In the genomic region with DNA sequence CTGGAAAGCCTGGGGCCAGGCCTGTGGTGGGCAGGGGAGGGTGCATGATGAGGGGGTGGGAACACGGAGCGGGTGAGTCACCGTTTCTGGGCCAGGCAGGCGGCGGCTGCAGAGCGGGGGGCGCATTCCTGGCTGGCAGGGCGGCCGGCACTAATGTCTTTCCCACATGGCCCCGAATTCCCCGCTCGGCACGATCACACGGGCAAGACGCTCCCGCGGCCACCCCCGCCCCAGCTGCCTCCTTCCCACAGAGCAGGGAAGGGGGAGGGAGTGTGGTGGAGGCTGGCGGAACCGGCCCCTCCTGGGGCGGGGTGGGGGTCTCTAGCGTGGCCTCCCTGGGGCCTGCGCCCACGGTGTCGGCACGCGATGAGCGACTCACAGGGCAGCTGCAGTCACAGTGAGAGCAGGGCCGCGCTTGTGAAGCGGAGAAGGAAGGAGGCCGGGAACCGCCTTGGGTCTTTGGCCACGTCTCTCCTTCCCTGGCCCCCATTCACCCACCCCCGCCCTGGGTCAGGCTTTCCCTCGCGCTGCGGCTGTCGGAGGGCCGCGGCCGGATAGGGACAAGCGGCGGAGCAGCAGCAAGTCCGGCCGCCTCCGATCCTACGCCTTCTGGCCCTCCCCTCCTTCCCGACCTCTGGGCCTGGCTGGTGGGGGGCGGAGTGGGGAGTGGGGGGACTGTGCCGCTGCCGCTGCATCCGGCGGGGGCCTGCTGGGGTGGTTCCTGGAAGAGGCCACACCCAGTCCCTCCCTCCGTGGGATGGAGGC, we compare ENCODE assay signal across 8 cellular contexts. TPM values are rescaled to one million over a fixed set of nuclear protein-coding genes. Genes with fewer than 3 reads are reported as not detected.
DNase-seq lines count a peak whose midpoint lies in the region; ATAC-seq lines count a peak whose summit lies in the region.

No MANE protein-coding gene starts in this region.

- H3K4me3 Mint-ChIP-seq in activated CD4-positive, alpha-beta T cell treated with anti-CD3 and anti-CD28 coated beads for 36 hours = no peak overlapping the region

- H3K4me1 ChIP-seq in SJSA1 (replicated peaks) = peaks cover 53% of the 10 kb centered on the region

- H3K4me1 Mint-ChIP-seq in activated CD4-positive, alpha-beta T cell treated with anti-CD3 and anti-CD28 coated beads for 36 hours = peaks cover 15% of the 10 kb centered on the region

- H3K9me3 ChIP-seq in SJSA1 (replicated peaks) = no peaks in the 10 kb centered on the region

- no peaks in the 10 kb centered on the region for H3K36me3 Mint-ChIP-seq in activated CD4-positive, alpha-beta T cell treated with anti-CD3 and anti-CD28 coated beads for 36 hours (ENCODE audit: low read depth)

- DNase-seq in activated CD4-positive, alpha-beta T cell treated with anti-CD3 and anti-CD28 coated beads for 36 hours = peak; percentile 52
- DNase-seq in activated CD4-positive, alpha-beta T cell treated with anti-CD3 and anti-CD28 coated beads for 1 hour = no peak
- DNase-seq in SJSA1 (ENCODE audit: low read depth in 1 of 2, low spot score in 2 of 2) (peak; percentile 97 to 99), cerebellum (ENCODE audit: low spot score) (peak; percentile 73), SHP77 (lab: John Stamatoyannopoulos, UW) (no peak)
- DNase-seq in stimulated activated CD8-positive, alpha-beta memory T cell treated with anti-CD3 and anti-CD28 coated beads, Interleukin-4, amount 100 ng/mL, for 48 hours = peak; percentile 40

- ATAC-seq in activated CD4-positive, alpha-beta T cell treated with anti-CD3 and anti-CD28 coated beads for 36 hours = peak; percentile 47
- no peak for ATAC-seq in HG03135 (IDR thresholded peaks at IDR 0.05; ENCODE audit: unreplicated experiment)

- H3K27ac ChIP-seq in SJSA1 (peak overlapping the region; percentile 99), layer of hippocampus (ENCODE audit: low read depth, low read length) (peak overlapping the region; percentile 81)

- no peaks in the 10 kb centered on the region for H3K9me3 Mint-ChIP-seq in activated CD4-positive, alpha-beta T cell treated with anti-CD3 and anti-CD28 coated beads for 36 hours (ENCODE audit: low read depth)

- POLR2A ChIA-PET in activated CD4-positive, alpha-beta T cell treated with anti-CD3 and anti-CD28 coated beads for 36 hours (lab: Charles Lee) = interaction anchor here (0.6 kb wide), 1 partner anchor 21 kb away, joined by 3 read pairs; no protein-coding TSS in a partner anchor

- H3K27me3 Mint-ChIP-seq in activated CD4-positive, alpha-beta T cell treated with anti-CD3 and anti-CD28 coated beads for 36 hours = peaks cover 13% of the 10 kb centered on the region

- no peaks in the 10 kb centered on the region for H3K27me3 ChIP-seq in SJSA1 (replicated peaks)
- no peaks in the 10 kb centered on the region for H3K27me3 ChIP-seq in layer of hippocampus (ENCODE audit: control insufficient read depth, insufficient read depth, low read length)

- no peak overlapping the region for H3K27ac Mint-ChIP-seq in activated CD4-positive, alpha-beta T cell treated with anti-CD3 and anti-CD28 coated beads for 36 hours

- peak overlapping the region; percentile 33 for H3K4me3 ChIP-seq in SJSA1

- CTCF ChIA-PET in activated CD4-positive, alpha-beta T cell treated with anti-CD3 and anti-CD28 coated beads for 36 hours (lab: Charles Lee) = interaction anchor here (0.5 to 0.9 kb wide), 3 partner anchors 49 to 1474 kb away, joined by 3 to 7 read pairs (median 4); a partner anchor contains a TSS

- intact Hi-C loops in activated CD4-positive, alpha-beta T cell treated with anti-CD3 and anti-CD28 coated beads for 36 hours (cut with DNase I, micrococcal nuclease) = no loop called here

- H3K36me3 ChIP-seq in SJSA1 = no peaks in the 10 kb centered on the region

RNA-seq across cellular contexts. Expression of a gene that starts 48.9 kb away (rescaled TPM):
- 1 to 10 TPM in 1 of 2 experiments, under 1 TPM in 1; 0.82 to 1.1 TPM for total RNA-seq in activated CD4-positive, alpha-beta T cell treated with anti-CD3 and anti-CD28 coated beads for 36 hours
- total RNA-seq in SJSA1 (2014; rRNA removed; shearing (Covaris generic)) = 101 and 114 TPM in 2 replicates
- 76.6 TPM for total RNA-seq in cerebellum

Comparison
In these comparisons a context has a peak if more than half of its experiments do, and no peak if none do; other contexts are left out.
1. DNase-seq: peak in activated CD4-positive, alpha-beta T cell treated with anti-CD3 and anti-CD28 coated beads for 36 hours (single experiment), SJSA1 (2 of 2), cerebellum (single experiment) and stimulated activated CD8-positive, alpha-beta memory T cell treated with anti-CD3 and anti-CD28 coated beads, Interleukin-4, amount 100 ng/mL, for 48 hours (single experiment); none in activated CD4-positive, alpha-beta T cell treated with anti-CD3 and anti-CD28 coated beads for 1 hour (single experiment) and SHP77 (0 of 2).
2. RNA of a gene that starts 48.9 kb away (total RNA-seq): 101 to 114 TPM in SJSA1 and 76.6 TPM in cerebellum (single experiment); 0.82 to 1.1 TPM in activated CD4-positive, alpha-beta T cell treated with anti-CD3 and anti-CD28 coated beads for 36 hours; every median in the first group is over 10 times any median in the second.